ENCODE assay signal across 5 cellular contexts in genomic region chr15:85351501-85351900, GRCh38. TPM values are rescaled to one million over a fixed set of nuclear protein-coding genes. Genes with fewer than 3 reads are reported as not detected.
DNase-seq lines count a peak whose midpoint lies in the region; ATAC-seq and TF ChIP-seq lines count a peak whose summit lies in the region.
"Not testable (repeated sequence)": the region's sequence is repeated elsewhere in the genome, so short reads cannot be mapped to it uniquely, and the experiment has no call there.

No MANE protein-coding gene starts in this region.

- not testable (repeated sequence) for H3K9me3 ChIP-seq in PC-9 (ENCODE audit: insufficient read depth, low read depth); WERI-Rb-1 (ENCODE audit: severe bottlenecking); heart right ventricle; thyroid gland

- POLR2A ChIA-PET in PC-9 (lab: Charles Lee; ENCODE audit: unreplicated experiment): interaction anchor here (0.7 kb wide), 3 partner anchors 29 to 149 kb away, joined by 4 to 30 read pairs (median 8); partner anchors contain the start of gene AKAP13

- H3K27ac ChIP-seq in PC-9: peak overlapping the region; percentile 21; the same call in 1 of the 2 replicates
- H3K27ac ChIP-seq in WERI-Rb-1: peak overlapping the region; percentile 68
- H3K27ac ChIP-seq in epithelial cell of prostate: peak overlapping the region; percentile 13
- peak overlapping the region in 9 of 10 donors; percentile 39 to 92 (median 85) for H3K27ac ChIP-seq in heart right ventricle
- peak overlapping the region; percentile 42 to 70 (median 70) for H3K27ac ChIP-seq in thyroid gland

- not testable (repeated sequence) for H3F3A ChIP-seq in PC-9 (ENCODE audit: insufficient read depth, low read depth)

- not testable (repeated sequence) for TF ChIP-seq CTCF in PC-9 (conservative IDR thresholded peaks at IDR 0.05); WERI-Rb-1 (IDR thresholded peaks at IDR 0.05; ENCODE audit: low read depth, low read length); heart right ventricle (IDR thresholded peaks at IDR 0.05); thyroid gland (IDR thresholded peaks at IDR 0.05)

- H3K4me2 ChIP-seq in PC-9: not testable (repeated sequence)

- ATAC-seq in heart right ventricle: not testable (repeated sequence)

- not testable (repeated sequence) for H3K4me3 ChIP-seq in PC-9; WERI-Rb-1 (ENCODE audit: low read depth, low read length); thyroid gland (replicated peaks in 1 of 3)
- peak overlapping the region in 6 of 10 donors; percentile 6 to 50 (median 38) for H3K4me3 ChIP-seq in heart right ventricle

- DNase-seq in PC-9; WERI-Rb-1; epithelial cell of prostate (ENCODE audit: low read depth, low spot score); heart right ventricle: not testable (repeated sequence)
- peak; percentile 63 to 65 for DNase-seq in thyroid gland

- H3K9me2 ChIP-seq in PC-9 (ENCODE audit: insufficient read depth): not testable (repeated sequence)

- not testable (repeated sequence) for H3K79me2 ChIP-seq in PC-9 (ENCODE audit: low read depth)

- H4K20me1 ChIP-seq in PC-9 (ENCODE audit: insufficient read depth): not testable (repeated sequence)

- H3K4me1 ChIP-seq in PC-9 (replicated peaks; ENCODE audit: insufficient read depth) (peaks cover 39% of the 10 kb centered on the region), heart right ventricle (peaks cover under 1 to 40% (median 12%) of the 10 kb centered on the region in 9 donors), thyroid gland (peaks cover 31 to 44% of the 10 kb centered on the region in 2 donors)

- WGBS in heart right ventricle, 2 donors: 69 to 73% methylated on average over 6 to 8 of the region's 8 CpGs
- 49 to 52% methylated on average over 8 of the region's 8 CpGs for WGBS in thyroid gland, 2 donors

- not testable (repeated sequence) for TF ChIP-seq POLR2A in thyroid gland (IDR thresholded peaks at IDR 0.05)

- CTCF ChIA-PET in PC-9 (lab: Charles Lee): not testable (repeated sequence)

- BruUV-seq in PC-9 (replicated peaks; lab: Mats Ljungman, UMichigan): not testable (repeated sequence)

- not testable (repeated sequence) for H2AFZ ChIP-seq in PC-9

- H3K36me3 ChIP-seq in PC-9 (ENCODE audit: low read depth); WERI-Rb-1; heart right ventricle; thyroid gland: not testable (repeated sequence)

- H3K27me3 ChIP-seq in PC-9 (ENCODE audit: insufficient read depth, low read depth); WERI-Rb-1 (ENCODE audit: insufficient read depth, low read depth, severe bottlenecking); heart right ventricle; thyroid gland: not testable (repeated sequence)

- intact Hi-C loops in PC-9 (cut with micrococcal nuclease; ENCODE audit: unreplicated experiment); heart right ventricle (cut with DNase I); thyroid gland (cut with DNase I): not testable (repeated sequence)

RNA-seq across cellular contexts. Expression of gene AKAP13, which starts 28.9 kb away (rescaled TPM):
- total RNA-seq in PC-9 (2021) (78.3 and 82.5 TPM in 2 replicates), heart right ventricle (100 to 1,000 TPM; 325 to 645 (median 537) TPM), thyroid gland (100 to 1,000 TPM; 189 to 405 (median 244) TPM)
- polyA plus RNA-seq in heart right ventricle: 100 to 1,000 TPM in 1 of 2 donors, 10 to 100 TPM in 1; 89.3 to 143 TPM

Comparison
In these comparisons a context has a peak if more than half of its experiments do, and no peak if none do; other contexts are left out.
1. H3K27ac ChIP-seq: peak in every context shown above with its lines; median percentile 85 in heart right ventricle; 70 in thyroid gland; 68 in WERI-Rb-1; 21 in PC-9; 13 in epithelial cell of prostate.